Comparison of ENCODE assay signal across 8 cellular contexts in genomic region chr7:134886353-134887057, GRCh38.
DNase-seq lines count a peak whose midpoint lies in the region; ATAC-seq and TF ChIP-seq lines count a peak whose summit lies in the region.

No MANE protein-coding gene starts in this region.

- H3K4me1 ChIP-seq in IMR-90 (ENCODE audit: control insufficient read depth, insufficient read depth, low read length) (peaks cover 21% of the 10 kb centered on the region), mucosa of rectum (ENCODE audit: control insufficient read depth in 2 of 2, insufficient read depth in 2 of 2, low read length in 2 of 2) (no peaks in the 10 kb centered on the region)

- H2BK120ac ChIP-seq in IMR-90 (ENCODE audit: low read depth, low read length): 0 out of 2 replicates have a peak overlapping the region, but pooled peaks have one; percentile 1

- H3K27me3 ChIP-seq in AG04450 (ENCODE audit: control insufficient read depth, insufficient read depth, low read length): no peaks in the 10 kb centered on the region
- no peaks in the 10 kb centered on the region for H3K27me3 ChIP-seq in IMR-90 (ENCODE audit: control insufficient read depth, insufficient read depth, low read length)
- H3K27me3 ChIP-seq in mucosa of rectum (ENCODE audit: control insufficient read depth in 2 of 2, insufficient read depth in 2 of 2, low read length in 2 of 2): peaks cover 0 to 4% of the 10 kb centered on the region in 2 donors

- peaks cover 31% of the 10 kb centered on the region for H3K9me1 ChIP-seq in IMR-90 (ENCODE audit: insufficient read depth, low read length)

- H4K20me1 ChIP-seq in IMR-90 (ENCODE audit: insufficient read depth, low read length): peaks cover 75% of the 10 kb centered on the region

- in situ Hi-C loops in IMR-90 (cut with MboI; ENCODE audit: low sequenced_read_pairs): no loop called here

- TF ChIP-seq RAD21 in IMR-90 (IDR thresholded peaks at IDR 0.05; ENCODE audit: low read length): no peak

- peak overlapping the region; percentile 49; the same call in 1 of the 2 replicates for H3K14ac ChIP-seq in IMR-90 (replicated peaks; ENCODE audit: low read depth, low read length)

- H3K56ac ChIP-seq in IMR-90 (ENCODE audit: extremely low read depth, insufficient read depth, low read length): no peak overlapping the region

- H3K9ac ChIP-seq in IMR-90 (ENCODE audit: low read depth, low read length) (peak overlapping the region; percentile 45; the same call in 1 of the 2 replicates), mucosa of rectum (ENCODE audit: low read depth in 1 of 2, low read length in 2 of 2) (no peak overlapping the region)

- H3K4me3 ChIP-seq in AG04450 (ENCODE audit: low read depth, low read length): peak overlapping the region; percentile 3; the same call in 1 of the 2 replicates
- H3K4me3 ChIP-seq in IMR-90 (ENCODE audit: insufficient read depth, low read depth, low read length): peak overlapping the region; percentile 8; the same call in 1 of the 2 replicates
- no peak overlapping the region for H3K4me3 ChIP-seq in mucosa of rectum (ENCODE audit: low read length in 2 of 2)

- CTCF ChIA-PET in AG04450 (lab: Charles Lee) (no interaction called here), IMR-90 (lab: Yijun Ruan, JAX) (interaction anchor here (1.7 kb wide), 1 partner anchor 159 kb away, joined by 4 read pairs; no protein-coding TSS in a partner anchor)

- H3K9me3 ChIP-seq in AG04450 (ENCODE audit: control insufficient read depth, insufficient read depth, low read length) (no peaks in the 10 kb centered on the region), IMR-90 (ENCODE audit: control insufficient read depth, insufficient read depth, low read length) (no peaks in the 10 kb centered on the region), mucosa of rectum (ENCODE audit: control insufficient read depth in 2 of 2, low read length in 2 of 2) (no peaks in the 10 kb centered on the region)

- H4K5ac ChIP-seq in IMR-90 (ENCODE audit: low read depth, low read length): peak overlapping the region; percentile 62

- H2BK20ac ChIP-seq in IMR-90 (ENCODE audit: low read depth, low read length): peak overlapping the region; percentile 1; the same call in 1 of the 2 replicates

- DNase-seq in AG04450 (ENCODE audit: low read depth, low spot score) (no peak), IMR-90 (peak; percentile 80), cerebellar cortex (ENCODE audit: low spot score) (peak; percentile 14), SHP77 treated with DMSO at 0.1 percent for 48 hours (lab: John Stamatoyannopoulos, UW) (no peak), GM20000 (ENCODE audit: low spot score) (no peak)
- no peak for DNase-seq in activated effector memory CD4-positive, alpha-beta T cell treated with Interleukin-2 at 50 U/mL for 16 hours

- no peak for TF ChIP-seq POLR2A in IMR-90 (IDR thresholded peaks at IDR 0.05; ENCODE audit: low read depth, low read length)

- H4K8ac ChIP-seq in IMR-90 (ENCODE audit: low read depth in 2 of 2, low read length in 2 of 2): peak overlapping the region in 1 of 2 experiments; percentile 4; a peak in 1 of 4 replicates

- WGBS in IMR-90 (ENCODE audit: extremely low coverage in 2 of 2, insufficient read length in 1 of 2), 2 experiments: 0% methylated on average over 2 of the region's 8 CpGs; no CpG with 5 or more reads in 1 of the 2 experiments

- H4K91ac ChIP-seq in IMR-90 (ENCODE audit: insufficient read depth, low read depth, low read length): no peak overlapping the region

- peak overlapping the region; percentile 13 for H3K4ac ChIP-seq in IMR-90 (ENCODE audit: low read depth, low read length)

- ATAC-seq in IMR-90 (ENCODE audit: low read depth) (peak; percentile 61), HG03469 (IDR thresholded peaks at IDR 0.05; ENCODE audit: unreplicated experiment) (no peak)

- no peak overlapping the region; the same call in 1 of the 2 replicates for H2AK5ac ChIP-seq in IMR-90 (ENCODE audit: low read depth, low read length)

- no peak overlapping the region for H2AFZ ChIP-seq in IMR-90 (replicated peaks; ENCODE audit: low read length, poor library complexity)

- H3K36me3 ChIP-seq in IMR-90 (ENCODE audit: control insufficient read depth, insufficient read depth, low read length): peaks cover 19% of the 10 kb centered on the region
- H3K36me3 ChIP-seq in mucosa of rectum (ENCODE audit: control insufficient read depth in 2 of 2, insufficient read depth in 2 of 2, low read length in 2 of 2): no peaks in the 10 kb centered on the region

- H2BK15ac ChIP-seq in IMR-90 (ENCODE audit: low read depth, low read length): no peak overlapping the region

- H3K18ac ChIP-seq in IMR-90 (ENCODE audit: low read depth, low read length): peak overlapping the region; percentile 91

- H3K79me1 ChIP-seq in IMR-90 (ENCODE audit: low read depth in 1 of 2, low read length in 2 of 2): peaks cover 28 to 66% of the 10 kb centered on the region in 2 experiments

- H3K4me2 ChIP-seq in IMR-90 (ENCODE audit: low read depth, low read length): peak overlapping the region; percentile 89

- no TSS peak for BruUV-seq in IMR-90 (replicated peaks; lab: Mats Ljungman, UMichigan)

- H3K23ac ChIP-seq in IMR-90 (ENCODE audit: low read depth, low read length): peak overlapping the region; percentile 34; the same call in 1 of the 2 replicates

- H3K27ac ChIP-seq in AG04450 (ENCODE audit: low read depth, low read length) (peak overlapping the region; percentile 63), IMR-90 (ENCODE audit: insufficient read depth, low read length) (peak overlapping the region; percentile 91), mucosa of rectum (ENCODE audit: low read depth in 2 of 2, low read length in 2 of 2) (peak overlapping the region; percentile 48 to 49)

- dilution Hi-C loops in IMR-90 (cut with HindIII; ENCODE audit: low sequenced_read_pairs, unreplicated experiment): no loop called here

- no peak for TF ChIP-seq CTCF in AG04450 (IDR thresholded peaks at IDR 0.05; ENCODE audit: low read depth, low read length)
- no peak for TF ChIP-seq CTCF in IMR-90 (conservative IDR thresholded peaks at IDR 0.05; ENCODE audit: low read depth, low read length)
- TF ChIP-seq CTCF in GM20000 (IDR thresholded peaks at IDR 0.05; ENCODE audit: extremely low read depth, missing control alignments): no peak

- no peak overlapping the region for H2AK9ac ChIP-seq in IMR-90 (replicated peaks; ENCODE audit: low read depth, low read length, poor library complexity)

- POLR2A ChIA-PET in AG04450 (lab: Yijun Ruan, JAX): interaction anchor here (0.7 to 1.1 kb wide), 5 partner anchors 33 to 107 kb away, joined by 3 to 4 read pairs (median 3); no protein-coding TSS in a partner anchor
- POLR2A ChIA-PET in IMR-90 (lab: Charles Lee; ENCODE audit: unreplicated experiment): interaction anchor here (0.8 kb wide), 1 partner anchor 196 kb away, joined by 3 read pairs; no protein-coding TSS in a partner anchor

- intact Hi-C loops in IMR-90 (cut with micrococcal nuclease): loop anchor here (1.0 to 2.0 kb wide), 3 partner anchors 68 to 196 kb away; no protein-coding TSS in a partner anchor

- peak overlapping the region; percentile 80 for H2BK5ac ChIP-seq in IMR-90 (ENCODE audit: low read depth, low read length, poor library complexity, severe bottlenecking)

TF ChIP-seq in IMR-90, 13 proteins besides CTCF, POLR2A, EP300 and RAD21:
- TF ChIP-seq NFE2L2 (IDR thresholded peaks at IDR 0.05; ENCODE audit: low read depth, low read length): peak; percentile 62
- TF ChIP-seq CEBPB (IDR thresholded peaks at IDR 0.05; ENCODE audit: low read depth, low read length): peak; percentile 13; the same call in 1 of the 2 replicates
- TF ChIP-seq MXI1 (IDR thresholded peaks at IDR 0.05; ENCODE audit: borderline replicate concordance, low read depth, low read length): no peak

Comparison
In these comparisons a context has a peak if more than half of its experiments do, and no peak if none do; other contexts are left out.
1. DNase-seq: peak in IMR-90 (single experiment) and cerebellar cortex (single experiment); none in AG04450 (single experiment), activated effector memory CD4-positive, alpha-beta T cell treated with Interleukin-2 at 50 U/mL for 16 hours (single experiment), SHP77 treated with DMSO at 0.1 percent for 48 hours (single experiment) and GM20000 (single experiment).
2. H3K4me3 ChIP-seq: peak in AG04450 (single experiment) and IMR-90 (single experiment); none in mucosa of rectum (0 of 2).
3. Peak in every context shown above with its lines, with median percentiles within 50 percentile points of each other: H3K27ac ChIP-seq.